ENCODE assay signal across 1 cellular context in genomic region chr9:81609782-81610738, GRCh38.
TF ChIP-seq lines count a peak whose summit lies in the region.

No MANE protein-coding gene starts in this region.

TF ChIP-seq in HepG2, 621 proteins besides CTCF, POLR2A, EP300 and RAD21 (continued from another document and continues in another):
- TF ChIP-seq ZBTB39 (CRISPR knock-in tag; IDR thresholded peaks at IDR 0.05): peak; percentile 81; the same call in 1 of the 2 replicates
- TF ChIP-seq SPEN (CRISPR knock-in tag; IDR thresholded peaks at IDR 0.05; ENCODE audit: low read depth): no peak
- TF ChIP-seq SMC3 (IDR thresholded peaks at IDR 0.05; ENCODE audit: low read length): 0 out of 2 replicates have a peak, but pooled peaks have one; percentile 11
- no peak for TF ChIP-seq ZNF460 (CRISPR knock-in tag; IDR thresholded peaks at IDR 0.05; ENCODE audit: borderline replicate concordance)
- no peak for TF ChIP-seq TAF1 (CRISPR knock-in tag; IDR thresholded peaks at IDR 0.05)
- 0 out of 2 replicates have a peak, but pooled peaks have one; percentile 57 for TF ChIP-seq ZNF788 (CRISPR knock-in tag; IDR thresholded peaks at IDR 0.05; ENCODE audit: borderline replicate concordance)
- no peak for TF ChIP-seq ZNF354B (CRISPR knock-in tag; IDR thresholded peaks at IDR 0.05)
- TF ChIP-seq ZNF547 (CRISPR knock-in tag; IDR thresholded peaks at IDR 0.05): no peak
- TF ChIP-seq TOE1 (CRISPR knock-in tag; IDR thresholded peaks at IDR 0.05): no peak
- TF ChIP-seq CENPBD1 (CRISPR knock-in tag; IDR thresholded peaks at IDR 0.05; ENCODE audit: borderline replicate concordance, low read depth): no peak
- TF ChIP-seq KDM5A (IDR thresholded peaks at IDR 0.05; ENCODE audit: borderline replicate concordance, low read length): no peak
- no peak for TF ChIP-seq ZNF263 (CRISPR knock-in tag; IDR thresholded peaks at IDR 0.05)
- TF ChIP-seq PBX2 (CRISPR knock-in tag; IDR thresholded peaks at IDR 0.05): no peak
- peak; percentile 97 for TF ChIP-seq RERE (CRISPR knock-in tag; IDR thresholded peaks at IDR 0.05; ENCODE audit: low read depth)
- peak; percentile 65 for TF ChIP-seq MAFF (IDR thresholded peaks at IDR 0.05; ENCODE audit: low read depth, low read length)
- no peak for TF ChIP-seq KLF9 (CRISPR knock-in tag; IDR thresholded peaks at IDR 0.05; ENCODE audit: low read depth)
- TF ChIP-seq ZNF605 (CRISPR knock-in tag; IDR thresholded peaks at IDR 0.05): no peak
- TF ChIP-seq ZNF878 (CRISPR knock-in tag; IDR thresholded peaks at IDR 0.05): no peak
- TF ChIP-seq MZF1 (CRISPR knock-in tag; IDR thresholded peaks at IDR 0.05; ENCODE audit: borderline replicate concordance): no peak
- no peak for TF ChIP-seq AGO1 (IDR thresholded peaks at IDR 0.05; ENCODE audit: low read depth, low read length, poor library complexity, severe bottlenecking)
- TF ChIP-seq MEIS2 (CRISPR knock-in tag; IDR thresholded peaks at IDR 0.05): 0 out of 2 replicates have a peak, but pooled peaks have one; percentile 64
- TF ChIP-seq SP1 (IDR thresholded peaks at IDR 0.05): no peak
- no peak for TF ChIP-seq SP1 (CRISPR knock-in tag; IDR thresholded peaks at IDR 0.05)
- TF ChIP-seq THAP8 (CRISPR knock-in tag; IDR thresholded peaks at IDR 0.05; ENCODE audit: borderline replicate concordance): no peak
- peak; percentile 79; the same call in 1 of the 2 replicates for TF ChIP-seq NR2F2 (IDR thresholded peaks at IDR 0.05; ENCODE audit: borderline replicate concordance, low read depth)
- TF ChIP-seq PHF5A (CRISPR knock-in tag; IDR thresholded peaks at IDR 0.05; ENCODE audit: low read depth, unreplicated experiment): no peak
- no peak for TF ChIP-seq PLSCR1 (CRISPR knock-in tag; IDR thresholded peaks at IDR 0.05; ENCODE audit: borderline replicate concordance)
- TF ChIP-seq ZNF749 (CRISPR knock-in tag; IDR thresholded peaks at IDR 0.05; ENCODE audit: borderline replicate concordance): no peak
- TF ChIP-seq MIER2 (CRISPR knock-in tag; IDR thresholded peaks at IDR 0.05): 0 out of 2 replicates have a peak, but pooled peaks have one; percentile 16
- TF ChIP-seq NRL (CRISPR knock-in tag; IDR thresholded peaks at IDR 0.05; ENCODE audit: borderline replicate concordance): no peak
- TF ChIP-seq FOXP4 (CRISPR knock-in tag; IDR thresholded peaks at IDR 0.05): peak; percentile 96
- peak; percentile 94 for TF ChIP-seq NCOA2 (CRISPR knock-in tag; IDR thresholded peaks at IDR 0.05)
- TF ChIP-seq MXD4 (CRISPR knock-in tag; IDR thresholded peaks at IDR 0.05): 0 out of 2 replicates have a peak, but pooled peaks have one; percentile 24
- TF ChIP-seq HIC2 (CRISPR knock-in tag; IDR thresholded peaks at IDR 0.05; ENCODE audit: low read depth): no peak
- no peak for TF ChIP-seq ZFP36L2 (CRISPR knock-in tag; IDR thresholded peaks at IDR 0.05)
- no peak for TF ChIP-seq ZNF598 (CRISPR knock-in tag; IDR thresholded peaks at IDR 0.05; ENCODE audit: borderline replicate concordance)
- TF ChIP-seq ZFP36L1 (CRISPR knock-in tag; IDR thresholded peaks at IDR 0.05): no peak
- peak; percentile 46; the same call in 1 of the 2 replicates for TF ChIP-seq NKX3-1 (CRISPR knock-in tag; IDR thresholded peaks at IDR 0.05)
- TF ChIP-seq GPBP1L1 (CRISPR knock-in tag; IDR thresholded peaks at IDR 0.05): no peak
- TF ChIP-seq FOXA3 (CRISPR knock-in tag; IDR thresholded peaks at IDR 0.05): peak; percentile 99
- no peak for TF ChIP-seq PAX8 (CRISPR knock-in tag; IDR thresholded peaks at IDR 0.05; ENCODE audit: borderline replicate concordance)
- TF ChIP-seq DZIP1 (CRISPR knock-in tag; IDR thresholded peaks at IDR 0.05): no peak
- peak; percentile 52; the same call in 1 of the 2 replicates for TF ChIP-seq TFAP4 (IDR thresholded peaks at IDR 0.05; ENCODE audit: borderline replicate concordance, low read depth)
- no peak for TF ChIP-seq CHD4 (IDR thresholded peaks at IDR 0.05; ENCODE audit: borderline replicate concordance, low read length)
- peak; percentile 88 for TF ChIP-seq HMG20B (CRISPR knock-in tag; conservative IDR thresholded peaks at IDR 0.05)
